ENCODE assay signal across 18 cellular contexts in genomic region chr6:42400031-42400760, GRCh38. TPM values are rescaled to one million over a fixed set of nuclear protein-coding genes. Genes with fewer than 3 reads are reported as not detected.
DNase-seq lines count a peak whose midpoint lies in the region; ATAC-seq and TF ChIP-seq lines count a peak whose summit lies in the region.
"Had no signal": no experiment of that assay in that cellular context is flagged by ENCODE, and none has a peak within 500 bp of the region (broad histone marks: within the 10 kb centered on the region; RNA-seq: fewer than 3 reads in every experiment).

No MANE protein-coding gene starts in this region.

- peak overlapping the region; percentile 100 for H3K27ac ChIP-seq in RWPE1
- H3K27ac ChIP-seq: KMS-11, PC-9 had no signal

- H3K27me3 Mint-ChIP-seq in activated naive CD8-positive, alpha-beta T cell: no peaks in the 10 kb centered on the region
- H3K27me3 Mint-ChIP-seq in activated naive CD8-positive, alpha-beta T cell treated with anti-CD3 and anti-CD28 coated beads for 36 hours: no peaks in the 10 kb centered on the region
- H3K27me3 Mint-ChIP-seq in stimulated activated naive B cell treated with anti-CD40 and anti-IgM and Interleukin-4, amounts not matched to agents 10 μg/mL and 1 μg/mL and 100 μg/mL, for 72 hours: no peaks in the 10 kb centered on the region

- no peak overlapping the region for H3K4me3 Mint-ChIP-seq in activated naive CD8-positive, alpha-beta T cell
- no peak overlapping the region for H3K4me3 Mint-ChIP-seq in activated naive CD8-positive, alpha-beta T cell treated with anti-CD3 and anti-CD28 coated beads for 36 hours
- no peak overlapping the region for H3K4me3 Mint-ChIP-seq in stimulated activated naive B cell treated with anti-CD40 and anti-IgM and Interleukin-4, amounts not matched to agents 10 μg/mL and 1 μg/mL and 100 μg/mL, for 72 hours
- H3K4me3 Mint-ChIP-seq: CD14-positive monocyte had no signal

- ATAC-seq in left lobe of liver (no peak), HG03159 (IDR thresholded peaks at IDR 0.05; ENCODE audit: unreplicated experiment) (no peak)
- ATAC-seq in stimulated activated naive B cell treated with anti-CD40 and anti-IgM and Interleukin-4, amounts not matched to agents 10 μg/mL and 1 μg/mL and 100 μg/mL, for 72 hours (replicated peaks): no peak
- ATAC-seq: HepG2 had no signal

- no peaks in the 10 kb centered on the region for H3K9me3 Mint-ChIP-seq in activated naive CD8-positive, alpha-beta T cell (ENCODE audit: low read depth)
- no peaks in the 10 kb centered on the region for H3K9me3 Mint-ChIP-seq in activated naive CD8-positive, alpha-beta T cell treated with anti-CD3 and anti-CD28 coated beads for 36 hours
- no peaks in the 10 kb centered on the region for H3K9me3 Mint-ChIP-seq in stimulated activated naive B cell treated with anti-CD40 and anti-IgM and Interleukin-4, amounts not matched to agents 10 μg/mL and 1 μg/mL and 100 μg/mL, for 72 hours
- H3K9me3 Mint-ChIP-seq: CD14-positive monocyte had no signal

- DNase-seq in activated naive CD8-positive, alpha-beta T cell treated with anti-CD3 and anti-CD28 coated beads for 36 hours: no peak
- DNase-seq in RWPE1 (ENCODE audit: low spot score) (no peak), left lobe of liver (ENCODE audit: low spot score) (peak; percentile 21)
- DNase-seq in stimulated activated naive B cell treated with anti-CD40 and anti-IgM and Interleukin-4, amounts not matched to agents 10 μg/mL and 1 μg/mL and 100 μg/mL, for 72 hours: no peak
- no peak for DNase-seq in stimulated activated CD4-positive, alpha-beta T cell treated with anti-CD3 and anti-CD28 coated beads, Interleukin-12 subunit alpha, Interleukin-12 subunit beta, amount 100 ng/mL, for 4 hours
- DNase-seq: ACHN, AML-193, Calu3, MM.1S, NCI-H1092 treated with DMSO at 0.1 percent for 48 hours, NCI-H2081 treated with DMSO at 0.1 percent for 48 hours, NCI-H510A treated with DMSO at 0.1 percent for 48 hours, PC-9 had no signal

- peaks cover 2% of the 10 kb centered on the region for H3K36me3 Mint-ChIP-seq in activated naive CD8-positive, alpha-beta T cell
- H3K36me3 Mint-ChIP-seq in activated naive CD8-positive, alpha-beta T cell treated with anti-CD3 and anti-CD28 coated beads for 36 hours: peaks cover 3% of the 10 kb centered on the region
- no peaks in the 10 kb centered on the region for H3K36me3 Mint-ChIP-seq in stimulated activated naive B cell treated with anti-CD40 and anti-IgM and Interleukin-4, amounts not matched to agents 10 μg/mL and 1 μg/mL and 100 μg/mL, for 72 hours

- no peak for TF ChIP-seq CTCF in RWPE1 (conservative IDR thresholded peaks at IDR 0.05; ENCODE audit: low read depth)

- peak overlapping the region; percentile 90 for H3K27ac Mint-ChIP-seq in activated naive CD8-positive, alpha-beta T cell
- no peak overlapping the region for H3K27ac Mint-ChIP-seq in activated naive CD8-positive, alpha-beta T cell treated with anti-CD3 and anti-CD28 coated beads for 36 hours
- peak overlapping the region; percentile 33 for H3K27ac Mint-ChIP-seq in stimulated activated naive B cell treated with anti-CD40 and anti-IgM and Interleukin-4, amounts not matched to agents 10 μg/mL and 1 μg/mL and 100 μg/mL, for 72 hours

- CTCF ChIA-PET in RWPE1 (lab: Yijun Ruan, JAX): no interaction called here

- POLR2A ChIA-PET in RWPE1 (lab: Yijun Ruan, JAX; ENCODE audit: low non-redundant PET): no interaction called here

- peaks cover 91% of the 10 kb centered on the region for H3K4me1 Mint-ChIP-seq in activated naive CD8-positive, alpha-beta T cell (ENCODE audit: low read depth)
- peaks cover 77% of the 10 kb centered on the region for H3K4me1 Mint-ChIP-seq in activated naive CD8-positive, alpha-beta T cell treated with anti-CD3 and anti-CD28 coated beads for 36 hours
- no peaks in the 10 kb centered on the region for H3K4me1 Mint-ChIP-seq in stimulated activated naive B cell treated with anti-CD40 and anti-IgM and Interleukin-4, amounts not matched to agents 10 μg/mL and 1 μg/mL and 100 μg/mL, for 72 hours

RNA-seq across cellular contexts. Expression of gene TRERF1, which starts 51.5 kb away (rescaled TPM):
- total RNA-seq in activated naive CD8-positive, alpha-beta T cell treated with anti-CD3 and anti-CD28 coated beads for 36 hours: 1 to 10 TPM; 6.5 to 6.9 TPM
- 0.58 TPM for total RNA-seq in left lobe of liver
